In genomic region chr11:119029340-119030028, GRCh38 we compare ENCODE assay signal across 1 cellular context.
A peak's percentile ranks its signal among the peaks of the same experiment; 100 is the strongest.
TF ChIP-seq lines count a peak whose summit lies in the region.

No MANE protein-coding gene starts in this region.

TF ChIP-seq in HEK293, 187 proteins besides CTCF, POLR2A, EP300 and RAD21 (continued from another document):
- no peak for TF ChIP-seq PRDM4 (tag by site-specific recombination; IDR thresholded peaks at IDR 0.05)
- peak; percentile 83 for TF ChIP-seq GLIS1 (tag by site-specific recombination; IDR thresholded peaks at IDR 0.05)
- no peak for TF ChIP-seq ZBTB6 (tag by site-specific recombination; IDR thresholded peaks at IDR 0.05)
- no peak for TF ChIP-seq PATZ1 (tag by site-specific recombination; IDR thresholded peaks at IDR 0.05)
- TF ChIP-seq ZNF610 (tag by site-specific recombination; IDR thresholded peaks at IDR 0.05; ENCODE audit: borderline replicate concordance): no peak
- no peak for TF ChIP-seq ZNF132 (tag by site-specific recombination; IDR thresholded peaks at IDR 0.05; ENCODE audit: borderline replicate concordance)
- peak; percentile 94 for TF ChIP-seq ZNF335 (tag by site-specific recombination; conservative IDR thresholded peaks at IDR 0.05)
- TF ChIP-seq ZNF341 (tag by site-specific recombination; IDR thresholded peaks at IDR 0.05; ENCODE audit: low read depth): 0 out of 2 replicates have a peak, but pooled peaks have one; percentile 8
- TF ChIP-seq KLF8 (tag by site-specific recombination; IDR thresholded peaks at IDR 0.05): no peak
- no peak for TF ChIP-seq ZNF600 (tag by site-specific recombination; IDR thresholded peaks at IDR 0.05)
- TF ChIP-seq ZNF202 (tag by site-specific recombination; IDR thresholded peaks at IDR 0.05; ENCODE audit: borderline replicate concordance): no peak
- no peak for TF ChIP-seq ZNF654 (tag by site-specific recombination; IDR thresholded peaks at IDR 0.05; ENCODE audit: low read depth)
- TF ChIP-seq INSM2 (tag by site-specific recombination; IDR thresholded peaks at IDR 0.05): no peak
- no peak for TF ChIP-seq ZNF350 (tag by site-specific recombination; IDR thresholded peaks at IDR 0.05)
- TF ChIP-seq ZNF423 (tag by site-specific recombination; IDR thresholded peaks at IDR 0.05): peak; percentile 61; the same call in 1 of the 2 replicates
- TF ChIP-seq ZNF223 (tag by site-specific recombination; IDR thresholded peaks at IDR 0.05): 0 out of 2 replicates have a peak, but pooled peaks have one; percentile 45
- TF ChIP-seq KLF10 (tag by site-specific recombination; IDR thresholded peaks at IDR 0.05): no peak
